In genomic region chr13:39417131-39417530, GRCh38 we compare ENCODE assay signal across 1 cellular context.
TF ChIP-seq lines count a peak whose summit lies in the region.

No MANE protein-coding gene starts in this region.

TF ChIP-seq in HepG2, 621 proteins besides CTCF, POLR2A, EP300 and RAD21 (continued from another document):
- TF ChIP-seq ZNF546 (CRISPR knock-in tag; conservative IDR thresholded peaks at IDR 0.05) (no peak), HNF4A (CRISPR knock-in tag; IDR thresholded peaks at IDR 0.05) (no peak), HNRNPH1 (optimal IDR thresholded peaks at IDR 0.05; ENCODE audit: low read depth, low read length) (no peak), MIER2 (CRISPR knock-in tag; IDR thresholded peaks at IDR 0.05) (no peak), PBX2 (CRISPR knock-in tag; IDR thresholded peaks at IDR 0.05) (no peak), KDM6A (CRISPR knock-in tag; IDR thresholded peaks at IDR 0.05; ENCODE audit: low read depth) (no peak), KLF11 (CRISPR knock-in tag; IDR thresholded peaks at IDR 0.05) (no peak), ZFP90 (CRISPR knock-in tag; IDR thresholded peaks at IDR 0.05; ENCODE audit: borderline replicate concordance) (no peak)
